ENCODE assay signal across 8 cellular contexts in genomic region chr7:27134392-27134791, GRCh38. TPM values are rescaled to one million over a fixed set of nuclear protein-coding genes. Genes with fewer than 3 reads are reported as not detected.
DNase-seq lines count a peak whose midpoint lies in the region; ATAC-seq and TF ChIP-seq lines count a peak whose summit lies in the region.

No MANE protein-coding gene starts in this region.

- in situ Hi-C loops in Caki2 (cut with HindIII; ENCODE audit: low pct_unique_long_range_greater_than_20kb, low sequenced_read_pairs): no loop called here

- H3K27ac ChIP-seq in endodermal cell (ENCODE audit: low read depth, low read length): no peak overlapping the region

- H3K4me3 ChIP-seq in endodermal cell (ENCODE audit: low read length): no peak overlapping the region

- no peaks in the 10 kb centered on the region for H3K9me3 Mint-ChIP-seq in activated T-helper 2 cell treated with anti-CD3 and anti-CD28 coated beads, Interferon-gamma antibody, Interleukin-2, Interleukin-4, amounts not matched to agents 10 μg/mL and 5 μg/mL and 100 μg/mL, durations not matched to agents 14 hours and 24 hours and 36 hours
- H3K9me3 Mint-ChIP-seq in endodermal cell: no peaks in the 10 kb centered on the region

- H3K9me3 ChIP-seq in endodermal cell (ENCODE audit: control insufficient read depth, low read length): no peaks in the 10 kb centered on the region

- peaks cover 99% of the 10 kb centered on the region for H3K27me3 ChIP-seq in endodermal cell (ENCODE audit: control insufficient read depth, insufficient read depth, low read length, poor library complexity, severe bottlenecking)

- DNase-seq in Caki2 (ENCODE audit: low read depth) (peak; percentile 59), amniotic epithelial cell (ENCODE audit: low read depth) (peak; percentile 92), myocyte (ENCODE audit: low read depth) (peak; percentile 79), germinal center (ENCODE audit: low spot score) (no peak), endodermal cell (no peak)
- DNase-seq in activated T-helper 2 cell treated with anti-CD3 and anti-CD28 coated beads, Interferon-gamma antibody, Interleukin-2, Interleukin-4, amounts not matched to agents 10 μg/mL and 5 μg/mL and 100 μg/mL, durations not matched to agents 14 hours and 24 hours and 36 hours (ENCODE audit: low spot score): no peak

- WGBS in endodermal cell (ENCODE audit: insufficient coverage in 1 of 2, insufficient read length in 1 of 2), 2 experiments: 14 to 17% methylated on average over 2 of the region's 2 CpGs

- TF ChIP-seq CTCF in endodermal cell (conservative IDR thresholded peaks at IDR 0.05): no peak

- H3K4me3 Mint-ChIP-seq in activated T-helper 2 cell treated with anti-CD3 and anti-CD28 coated beads, Interferon-gamma antibody, Interleukin-2, Interleukin-4, amounts not matched to agents 10 μg/mL and 5 μg/mL and 100 μg/mL, durations not matched to agents 14 hours and 24 hours and 36 hours (ENCODE audit: low read depth): no peak overlapping the region
- no peak overlapping the region for H3K4me3 Mint-ChIP-seq in endodermal cell

- H3K4me1 Mint-ChIP-seq in activated T-helper 2 cell treated with anti-CD3 and anti-CD28 coated beads, Interferon-gamma antibody, Interleukin-2, Interleukin-4, amounts not matched to agents 10 μg/mL and 5 μg/mL and 100 μg/mL, durations not matched to agents 14 hours and 24 hours and 36 hours (ENCODE audit: low read depth): peaks cover 14% of the 10 kb centered on the region
- no peaks in the 10 kb centered on the region for H3K4me1 Mint-ChIP-seq in endodermal cell

- no peak overlapping the region for H3K27ac Mint-ChIP-seq in activated T-helper 2 cell treated with anti-CD3 and anti-CD28 coated beads, Interferon-gamma antibody, Interleukin-2, Interleukin-4, amounts not matched to agents 10 μg/mL and 5 μg/mL and 100 μg/mL, durations not matched to agents 14 hours and 24 hours and 36 hours
- no peak overlapping the region for H3K27ac Mint-ChIP-seq in endodermal cell

- H3K36me3 Mint-ChIP-seq in activated T-helper 2 cell treated with anti-CD3 and anti-CD28 coated beads, Interferon-gamma antibody, Interleukin-2, Interleukin-4, amounts not matched to agents 10 μg/mL and 5 μg/mL and 100 μg/mL, durations not matched to agents 14 hours and 24 hours and 36 hours (ENCODE audit: low read depth): no peaks in the 10 kb centered on the region
- no peaks in the 10 kb centered on the region for H3K36me3 Mint-ChIP-seq in endodermal cell (ENCODE audit: low read depth)

- H3K27me3 Mint-ChIP-seq in activated T-helper 2 cell treated with anti-CD3 and anti-CD28 coated beads, Interferon-gamma antibody, Interleukin-2, Interleukin-4, amounts not matched to agents 10 μg/mL and 5 μg/mL and 100 μg/mL, durations not matched to agents 14 hours and 24 hours and 36 hours (ENCODE audit: low read depth): peaks cover 60% of the 10 kb centered on the region
- H3K27me3 Mint-ChIP-seq in endodermal cell (ENCODE audit: insufficient read depth): peaks cover 97% of the 10 kb centered on the region

- no peak overlapping the region for H3K9ac ChIP-seq in endodermal cell (ENCODE audit: extremely low read depth, low read length, poor library complexity, severe bottlenecking)

- ATAC-seq in HG02885 (IDR thresholded peaks at IDR 0.05; ENCODE audit: poor library complexity, unreplicated experiment): peak; percentile 43
- no peak for ATAC-seq in HG03159 (IDR thresholded peaks at IDR 0.05; ENCODE audit: unreplicated experiment)

- H3K36me3 ChIP-seq in endodermal cell (ENCODE audit: control insufficient read depth, insufficient read depth, low read length): no peaks in the 10 kb centered on the region

- H3K4me1 ChIP-seq in endodermal cell (ENCODE audit: control insufficient read depth, insufficient read depth, low read length): no peaks in the 10 kb centered on the region

- intact Hi-C loops in activated T-helper 2 cell treated with anti-CD3 and anti-CD28 coated beads, Interferon-gamma antibody, Interleukin-2, Interleukin-4, amounts not matched to agents 10 μg/mL and 5 μg/mL and 100 μg/mL, durations not matched to agents 14 hours and 24 hours and 36 hours (cut with micrococcal nuclease): loop anchor here (5.0 kb wide), 1 partner anchor 37 kb away; the partner anchor contains the start of gene HOXA1

RNA-seq across cellular contexts. Expression of gene HOXA4, which starts 3.8 kb away (rescaled TPM):
- total RNA-seq in Caki2 (2014; rRNA removed; shearing (Covaris generic); ENCODE audit: low replicate concordance): 5.6 and 10.3 TPM in 2 replicates
- total RNA-seq in myocyte: 5.0 and 6.7 TPM in 2 replicates
- 10.5 TPM for polyA plus RNA-seq in myocyte (2012)
- total RNA-seq in activated T-helper 2 cell treated with anti-CD3 and anti-CD28 coated beads, Interferon-gamma antibody, Interleukin-2, Interleukin-4, amounts not matched to agents 10 μg/mL and 5 μg/mL and 100 μg/mL, durations not matched to agents 14 hours and 24 hours and 36 hours: not detected in 2 replicates
- not detected for total RNA-seq in endodermal cell
- 5.4 TPM for polyA plus RNA-seq in endodermal cell (2013, experiment 1 of 2)
- 2.2 TPM for polyA plus RNA-seq in endodermal cell (2013, experiment 2 of 2)

RNA-seq across cellular contexts. Expression of gene HOXA5, which starts 9.1 kb away (rescaled TPM):
- 53.0 and 130 TPM in 2 replicates for total RNA-seq in Caki2 (2014; rRNA removed; shearing (Covaris generic); ENCODE audit: low replicate concordance)
- total RNA-seq in myocyte: 5.7 and 8.8 TPM in 2 replicates
- polyA plus RNA-seq in myocyte (2012): 4.2 TPM
- total RNA-seq in activated T-helper 2 cell treated with anti-CD3 and anti-CD28 coated beads, Interferon-gamma antibody, Interleukin-2, Interleukin-4, amounts not matched to agents 10 μg/mL and 5 μg/mL and 100 μg/mL, durations not matched to agents 14 hours and 24 hours and 36 hours: not detected in 2 replicates
- total RNA-seq in endodermal cell: not detected
- polyA plus RNA-seq in endodermal cell (2013, experiment 1 of 2): 11.4 TPM
- 5.3 TPM for polyA plus RNA-seq in endodermal cell (2013, experiment 2 of 2)

RNA-seq across cellular contexts. Expression of gene HOXA6, which starts 13.2 kb away (rescaled TPM):
- 0.96 and 1.2 TPM in 2 replicates for total RNA-seq in Caki2 (2014; rRNA removed; shearing (Covaris generic); ENCODE audit: low replicate concordance)
- total RNA-seq in myocyte (0.80 and 1.0 TPM in 2 replicates), endodermal cell (not detected)
- 1.1 TPM for polyA plus RNA-seq in myocyte (2012)
- total RNA-seq in activated T-helper 2 cell treated with anti-CD3 and anti-CD28 coated beads, Interferon-gamma antibody, Interleukin-2, Interleukin-4, amounts not matched to agents 10 μg/mL and 5 μg/mL and 100 μg/mL, durations not matched to agents 14 hours and 24 hours and 36 hours: not detected in 2 replicates
- 8.6 TPM for polyA plus RNA-seq in endodermal cell (2013, experiment 1 of 2)
- polyA plus RNA-seq in endodermal cell (2013, experiment 2 of 2): 5.5 TPM

RNA-seq across cellular contexts. Expression of gene HOXA3, which starts 18.0 kb away (rescaled TPM):
- total RNA-seq in Caki2 (2014; rRNA removed; shearing (Covaris generic); ENCODE audit: low replicate concordance): 3.3 and 32.9 TPM in 2 replicates
- 1.7 and 4.4 TPM in 2 replicates for total RNA-seq in myocyte
- polyA plus RNA-seq in myocyte (2012): 2.8 TPM
- not detected in 2 replicates for total RNA-seq in activated T-helper 2 cell treated with anti-CD3 and anti-CD28 coated beads, Interferon-gamma antibody, Interleukin-2, Interleukin-4, amounts not matched to agents 10 μg/mL and 5 μg/mL and 100 μg/mL, durations not matched to agents 14 hours and 24 hours and 36 hours
- not detected for total RNA-seq in endodermal cell
- 19.4 TPM for polyA plus RNA-seq in endodermal cell (2013, experiment 1 of 2)
- 15.9 TPM for polyA plus RNA-seq in endodermal cell (2013, experiment 2 of 2)

RNA-seq across cellular contexts. Expression of gene HOXA7, which starts 22.1 kb away (rescaled TPM):
- 5.1 TPM in 1 of 2 replicates, not detected in the other for total RNA-seq in Caki2 (2014; rRNA removed; shearing (Covaris generic); ENCODE audit: low replicate concordance)
- total RNA-seq in myocyte: 20.5 and 20.9 TPM in 2 replicates
- 8.2 TPM for polyA plus RNA-seq in myocyte (2012)
- total RNA-seq in activated T-helper 2 cell treated with anti-CD3 and anti-CD28 coated beads, Interferon-gamma antibody, Interleukin-2, Interleukin-4, amounts not matched to agents 10 μg/mL and 5 μg/mL and 100 μg/mL, durations not matched to agents 14 hours and 24 hours and 36 hours: not detected in 2 replicates
- not detected for total RNA-seq in endodermal cell
- 7.1 TPM for polyA plus RNA-seq in endodermal cell (2013, experiment 1 of 2)
- polyA plus RNA-seq in endodermal cell (2013, experiment 2 of 2): 2.9 TPM

Comparison
In these comparisons a context has a peak if more than half of its experiments do, and no peak if none do; other contexts are left out.
1. DNase-seq: peak in Caki2 (single experiment), amniotic epithelial cell (single experiment) and myocyte (single experiment); none in germinal center (single experiment), activated T-helper 2 cell treated with anti-CD3 and anti-CD28 coated beads, Interferon-gamma antibody, Interleukin-2, Interleukin-4, amounts not matched to agents 10 μg/mL and 5 μg/mL and 100 μg/mL, durations not matched to agents 14 hours and 24 hours and 36 hours (single experiment) and endodermal cell (single experiment).